In genomic region chr2:230286048-230286447, GRCh38 we compare ENCODE assay signal across 24 cellular contexts. TPM values are rescaled to one million over a fixed set of nuclear protein-coding genes. Genes with fewer than 3 reads are reported as not detected.
DNase-seq lines count a peak whose midpoint lies in the region; ATAC-seq, FAIRE-seq and TF ChIP-seq lines count a peak whose summit lies in the region.
"Had no signal": no experiment of that assay in that cellular context is flagged by ENCODE, and none has a peak within 500 bp of the region (broad histone marks: within the 10 kb centered on the region; RNA-seq: fewer than 3 reads in every experiment).

No MANE protein-coding gene starts in this region.

- TF ChIP-seq CTCF in activated B cell treated with CpG ODN at 0.5 μM for 24 hours (IDR thresholded peaks at IDR 0.05) = no peak
- TF ChIP-seq CTCF in bronchial epithelial cell (IDR thresholded peaks at IDR 0.05; ENCODE audit: insufficient read depth, low read length, severe bottlenecking) = no peak
- TF ChIP-seq CTCF in GM10266 (IDR thresholded peaks at IDR 0.05; ENCODE audit: control insufficient read depth, insufficient read depth, low read depth, missing control alignments) = no peak
- TF ChIP-seq CTCF in upper lobe of left lung (IDR thresholded peaks at IDR 0.05) = no peak

- H3K4me3 Mint-ChIP-seq in activated naive CD4-positive, alpha-beta T cell treated with anti-CD3 and anti-CD28 coated beads, Interleukin-2, amount 50 U/mL, for 24 hours = no peak overlapping the region
- no peak overlapping the region for H3K4me3 Mint-ChIP-seq in activated B cell treated with CpG ODN at 0.5 μM for 24 hours
- no peak overlapping the region for H3K4me3 Mint-ChIP-seq in stimulated activated naive B cell treated with anti-CD40 and anti-IgM and Interleukin-4, amounts not matched to agents 10 μg/mL and 1 μg/mL and 100 μg/mL, for 72 hours
- H3K4me3 Mint-ChIP-seq: CD14-positive monocyte, HFFc6 had no signal

- POLR2A ChIA-PET in activated B cell treated with CpG ODN at 0.5 μM for 24 hours (lab: Charles Lee) = no interaction called here

- H3K27me3 Mint-ChIP-seq in activated naive CD4-positive, alpha-beta T cell treated with anti-CD3 and anti-CD28 coated beads, Interleukin-2, amount 50 U/mL, for 24 hours = no peaks in the 10 kb centered on the region
- H3K27me3 Mint-ChIP-seq in activated B cell treated with CpG ODN at 0.5 μM for 24 hours = no peaks in the 10 kb centered on the region
- H3K27me3 Mint-ChIP-seq in stimulated activated naive B cell treated with anti-CD40 and anti-IgM and Interleukin-4, amounts not matched to agents 10 μg/mL and 1 μg/mL and 100 μg/mL, for 72 hours = no peaks in the 10 kb centered on the region
- H3K27me3 Mint-ChIP-seq: CD4-positive, alpha-beta memory T cell had no signal

- no peak for TF ChIP-seq EP300 in upper lobe of left lung (IDR thresholded peaks at IDR 0.05)

- intact Hi-C loops in activated B cell treated with CpG ODN at 0.5 μM for 24 hours (cut with micrococcal nuclease) = no loop called here

- H3K36me3 ChIP-seq in bronchial epithelial cell (ENCODE audit: control insufficient read depth, insufficient read depth, low read length) (no peaks in the 10 kb centered on the region), upper lobe of left lung (no peaks in the 10 kb centered on the region)
- H3K36me3 ChIP-seq: BE2C; BLaER1 treated with 17β-estradiol and CSF1 and Interleukin-3, amounts not matched to agents 10 nM and 100 nM; HAP-1 had no signal

- H3K36me3 Mint-ChIP-seq in activated naive CD4-positive, alpha-beta T cell treated with anti-CD3 and anti-CD28 coated beads, Interleukin-2, amount 50 U/mL, for 24 hours = peaks cover 46% of the 10 kb centered on the region
- H3K36me3 Mint-ChIP-seq in activated B cell treated with CpG ODN at 0.5 μM for 24 hours (ENCODE audit: low read depth) = peaks cover 84% of the 10 kb centered on the region
- H3K36me3 Mint-ChIP-seq in stimulated activated naive B cell treated with anti-CD40 and anti-IgM and Interleukin-4, amounts not matched to agents 10 μg/mL and 1 μg/mL and 100 μg/mL, for 72 hours = peaks cover 61 to 81% of the 10 kb centered on the region in 2 donors

- peak; percentile 77 for FAIRE-seq in bronchial epithelial cell (lab: Jason Lieb, UNC)
- FAIRE-seq: A549, H54 had no signal

- H3K4me1 Mint-ChIP-seq in activated naive CD4-positive, alpha-beta T cell treated with anti-CD3 and anti-CD28 coated beads, Interleukin-2, amount 50 U/mL, for 24 hours = peaks cover 8% of the 10 kb centered on the region
- H3K4me1 Mint-ChIP-seq in activated B cell treated with CpG ODN at 0.5 μM for 24 hours = peaks cover 7% of the 10 kb centered on the region
- H3K4me1 Mint-ChIP-seq in stimulated activated naive B cell treated with anti-CD40 and anti-IgM and Interleukin-4, amounts not matched to agents 10 μg/mL and 1 μg/mL and 100 μg/mL, for 72 hours = peaks cover 9 to 41% of the 10 kb centered on the region in 2 donors
- H3K4me1 Mint-ChIP-seq: CD14-positive monocyte had no signal

- H3K4me3 ChIP-seq in bronchial epithelial cell (ENCODE audit: low read depth, low read length) = no peak overlapping the region
- no peak overlapping the region for H3K4me3 ChIP-seq in upper lobe of left lung
- H3K4me3 ChIP-seq: A549; BLaER1 treated with 17β-estradiol and CSF1 and Interleukin-3, amounts not matched to agents 10 nM and 100 nM; HAP-1 had no signal

- WGBS in upper lobe of left lung, 2 donors = 71 to 75% methylated on average over 3 of the region's 3 CpGs

- peak overlapping the region; percentile 11 for H3K27ac Mint-ChIP-seq in activated naive CD4-positive, alpha-beta T cell treated with anti-CD3 and anti-CD28 coated beads, Interleukin-2, amount 50 U/mL, for 24 hours
- H3K27ac Mint-ChIP-seq in activated B cell treated with CpG ODN at 0.5 μM for 24 hours = peak overlapping the region; percentile 61
- H3K27ac Mint-ChIP-seq in stimulated activated naive B cell treated with anti-CD40 and anti-IgM and Interleukin-4, amounts not matched to agents 10 μg/mL and 1 μg/mL and 100 μg/mL, for 72 hours = peak overlapping the region; percentile 38
- H3K27ac Mint-ChIP-seq: CD14-positive monocyte, HFFc6 had no signal

- no peaks in the 10 kb centered on the region for H3K9me3 ChIP-seq in upper lobe of left lung
- H3K9me3 ChIP-seq: A549; BE2C; BLaER1 treated with 17β-estradiol and CSF1 and Interleukin-3, amounts not matched to agents 10 nM and 100 nM; HAP-1 had no signal

- no peaks in the 10 kb centered on the region for H3K9me3 Mint-ChIP-seq in activated naive CD4-positive, alpha-beta T cell treated with anti-CD3 and anti-CD28 coated beads, Interleukin-2, amount 50 U/mL, for 24 hours
- H3K9me3 Mint-ChIP-seq in activated B cell treated with CpG ODN at 0.5 μM for 24 hours = peaks cover 3% of the 10 kb centered on the region
- H3K9me3 Mint-ChIP-seq in stimulated activated naive B cell treated with anti-CD40 and anti-IgM and Interleukin-4, amounts not matched to agents 10 μg/mL and 1 μg/mL and 100 μg/mL, for 72 hours = peaks cover 4% of the 10 kb centered on the region in 2 donors
- H3K9me3 Mint-ChIP-seq: HFFc6 had no signal

- no peaks in the 10 kb centered on the region for H3K4me1 ChIP-seq in upper lobe of left lung
- H3K4me1 ChIP-seq: A549; BE2C; BLaER1 treated with 17β-estradiol and CSF1 and Interleukin-3, amounts not matched to agents 10 nM and 100 nM; HAP-1 had no signal

- no peak overlapping the region for H3K27ac ChIP-seq in upper lobe of left lung
- H3K27ac ChIP-seq: A549; BLaER1 treated with 17β-estradiol and CSF1 and Interleukin-3, amounts not matched to agents 10 nM and 100 nM had no signal

- CTCF ChIA-PET in activated B cell treated with CpG ODN at 0.5 μM for 24 hours (lab: Charles Lee) = no interaction called here

- TF ChIP-seq POLR2A in upper lobe of left lung (IDR thresholded peaks at IDR 0.05) = no peak

- no peak for DNase-seq in activated naive CD4-positive, alpha-beta T cell treated with Interleukin-2 at 50 U/mL for 16 hours
- no peak for DNase-seq in activated B cell treated with CpG ODN at 0.5 μM for 24 hours
- no peak for DNase-seq in bronchial epithelial cell (ENCODE audit: low read depth)
- DNase-seq in stimulated activated naive B cell treated with anti-CD40 and anti-IgM and Interleukin-4, amounts not matched to agents 10 μg/mL and 1 μg/mL and 100 μg/mL, for 72 hours = no peak
- DNase-seq in GM10266 (ENCODE audit: extremely low spot score) = no peak
- no peak for DNase-seq in upper lobe of left lung
- DNase-seq: 8988T; ACHN; AML-193; BE2C; Calu3; CD4-positive, alpha-beta memory T cell; COR-L47; DMS53; DMS79 treated with DMSO at 0.1 percent for 48 hours; GF-D8; GOT3; HFFc6 had no signal

- H3K27me3 ChIP-seq in bronchial epithelial cell (ENCODE audit: control insufficient read depth, insufficient read depth, low read length) = no peaks in the 10 kb centered on the region
- H3K27me3 ChIP-seq in upper lobe of left lung = no peaks in the 10 kb centered on the region
- H3K27me3 ChIP-seq: BE2C; BLaER1 treated with 17β-estradiol and CSF1 and Interleukin-3, amounts not matched to agents 10 nM and 100 nM had no signal

- no peak for ATAC-seq in activated B cell treated with CpG ODN at 0.5 μM for 24 hours (ENCODE audit: low read depth)
- ATAC-seq in stimulated activated naive B cell treated with anti-CD40 and anti-IgM and Interleukin-4, amounts not matched to agents 10 μg/mL and 1 μg/mL and 100 μg/mL, for 72 hours (replicated peaks) = peak; percentile 43 to 64
- ATAC-seq in upper lobe of left lung (ENCODE audit: low FRiP score in 2 of 2) = no peak
- ATAC-seq: A549 had no signal

RNA-seq across cellular contexts. Expression of gene SP140L, which starts 40.9 kb away (rescaled TPM):
- total RNA-seq in activated B cell treated with CpG ODN at 0.5 μM for 24 hours = 106 and 112 TPM in 2 replicates
- total RNA-seq in bronchial epithelial cell = 1.6 and 3.6 TPM in 2 replicates
- 10 to 100 TPM; 15.5 to 38.8 (median 18.9) TPM for total RNA-seq in upper lobe of left lung

Comparison
In these comparisons a context has a peak if more than half of its experiments do, and no peak if none do; other contexts are left out.
1. H3K27ac Mint-ChIP-seq: peak in every context shown above with its lines; median percentile 61 in activated B cell treated with CpG ODN at 0.5 μM for 24 hours; 38 in stimulated activated naive B cell treated with anti-CD40 and anti-IgM and Interleukin-4, amounts not matched to agents 10 μg/mL and 1 μg/mL and 100 μg/mL, for 72 hours; 11 in activated naive CD4-positive, alpha-beta T cell treated with anti-CD3 and anti-CD28 coated beads, Interleukin-2, amount 50 U/mL, for 24 hours.
2. ATAC-seq: peak in stimulated activated naive B cell treated with anti-CD40 and anti-IgM and Interleukin-4, amounts not matched to agents 10 μg/mL and 1 μg/mL and 100 μg/mL, for 72 hours (2 of 2); none in activated B cell treated with CpG ODN at 0.5 μM for 24 hours (single experiment) and upper lobe of left lung (0 of 2).